Comparison of ENCODE assay signal across 7 cellular contexts in the genomic region with DNA sequence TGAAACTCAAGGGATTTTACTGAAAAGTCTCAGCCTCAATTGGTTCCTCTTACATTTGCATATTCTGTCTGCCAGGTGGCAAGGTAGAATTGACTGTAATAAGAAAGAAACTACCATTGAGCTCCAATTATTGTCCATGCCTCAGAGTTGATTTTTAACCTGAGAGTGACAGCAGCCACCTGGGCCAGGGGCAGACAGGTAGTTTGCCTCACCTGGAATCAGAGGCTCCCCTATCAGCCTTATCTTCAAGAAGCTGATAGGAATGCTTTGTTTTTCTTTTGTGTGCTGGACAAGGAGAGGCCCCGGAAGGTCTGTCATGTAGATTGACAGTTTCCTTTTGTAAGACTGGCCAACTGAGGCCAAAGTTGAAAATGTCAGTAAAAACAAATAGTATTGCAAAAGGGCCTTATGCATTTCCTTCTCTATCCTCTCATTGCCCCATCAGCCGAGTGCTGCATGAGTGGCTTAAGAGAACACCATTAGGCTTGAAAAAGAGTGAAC. TPM values are rescaled to one million over a fixed set of nuclear protein-coding genes. Genes with fewer than 3 reads are reported as not detected.
DNase-seq lines count a peak whose midpoint lies in the region; ATAC-seq lines count a peak whose summit lies in the region.

No MANE protein-coding gene starts in this region.

- DNase-seq in adipocyte (ENCODE audit: low read depth) (peak; percentile 76), renal cortical epithelial cell (ENCODE audit: low read depth) (peak; percentile 90), hypothalamus (lab: John Stamatoyannopoulos, UW) (no peak), middle frontal gyrus (ENCODE audit: extremely low spot score, low spot score) (no peak), NCI-H526 treated with DMSO at 0.1 percent for 48 hours (lab: John Stamatoyannopoulos, UW) (no peak)

- H3K4me1 ChIP-seq in adipocyte (ENCODE audit: control insufficient read depth, insufficient read depth, low read length), result peaks cover 93% of the 10 kb centered on the region

- no peaks in the 10 kb centered on the region for H3K9me3 ChIP-seq in adipocyte (ENCODE audit: control insufficient read depth, low read length)

- H3K36me3 ChIP-seq in adipocyte (ENCODE audit: control insufficient read depth, insufficient read depth, low read length, severe bottlenecking), result peaks cover 18% of the 10 kb centered on the region

- H3K27me3 ChIP-seq in adipocyte (replicated peaks; ENCODE audit: control insufficient read depth, insufficient read depth, low read length), result no peaks in the 10 kb centered on the region

- peak; percentile 46 for ATAC-seq in GM19372 (IDR thresholded peaks at IDR 0.05; ENCODE audit: low read depth, unreplicated experiment)
- ATAC-seq in HG03103 (IDR thresholded peaks at IDR 0.05; ENCODE audit: low read depth, unreplicated experiment), result peak; percentile 57

- peak overlapping the region; percentile 74 for H3K9ac ChIP-seq in adipocyte (ENCODE audit: low read length)

- H3K4me3 ChIP-seq in adipocyte (ENCODE audit: low read length), result peak overlapping the region; percentile 44

RNA-seq across cellular contexts. Expression of gene CD44, which starts 34.1 kb away (rescaled TPM):
- total RNA-seq in renal cortical epithelial cell, result 259 and 461 TPM in 2 replicates

Comparison
In these comparisons a context has a peak if more than half of its experiments do, and no peak if none do; other contexts are left out.
1. DNase-seq: peak in adipocyte (single experiment) and renal cortical epithelial cell (single experiment); none in hypothalamus (0 of 51), middle frontal gyrus (single experiment) and NCI-H526 treated with DMSO at 0.1 percent for 48 hours (single experiment).